ENCODE assay signal across 11 cellular contexts in the genomic region with DNA sequence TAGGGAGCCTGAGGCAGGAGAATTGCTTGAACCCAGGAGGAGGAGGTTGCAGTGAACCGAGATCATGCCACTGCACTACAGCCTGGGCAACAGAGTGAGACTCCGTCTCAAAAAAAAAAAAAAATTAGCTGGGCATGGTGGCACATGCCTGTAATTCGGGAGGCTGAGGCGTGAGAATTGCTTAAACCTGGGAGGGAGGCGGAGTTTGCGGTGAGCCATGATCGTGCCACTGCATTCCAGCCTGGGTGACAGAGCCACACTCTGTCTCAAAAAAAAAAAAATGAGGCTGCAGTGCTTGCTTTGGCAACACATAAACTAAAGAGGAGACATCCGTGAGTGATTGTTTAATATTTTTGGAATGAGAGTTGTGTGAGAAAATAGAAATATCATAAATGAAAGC. TPM values are rescaled to one million over a fixed set of nuclear protein-coding genes. Genes with fewer than 3 reads are reported as not detected.
"Had no signal": no experiment of that assay in that cellular context is flagged by ENCODE, and none has a peak within 500 bp of the region (broad histone marks: within the 10 kb centered on the region; RNA-seq: fewer than 3 reads in every experiment).

No MANE protein-coding gene starts in this region.

RNA-seq across cellular contexts. Expression of gene LEFTY2, which starts 4.9 kb away (rescaled TPM):
- total RNA-seq: activated CD4-positive, alpha-beta memory T cell treated with anti-CD3 and anti-CD28 coated beads for 36 hours; activated CD4-positive, alpha-beta T cell treated with anti-CD3 and anti-CD28 coated beads, Interleukin-2, amount 10 ng/mL, durations not matched to agents 24 days and 14 days; activated CD8-positive, alpha-beta memory T cell treated with anti-CD3 and anti-CD28 coated beads for 36 hours; activated naive CD8-positive, alpha-beta T cell treated with anti-CD3 and anti-CD28 coated beads for 36 hours; activated T-helper 1 cell treated with anti-CD3 and anti-CD28 coated beads, Interleukin-12 subunit alpha, Interleukin-12 subunit beta, Interleukin-2, Interleukin-4 antibody, amounts not matched to agents 30 ng/mL and 10 ng/mL and 1 ng/mL, durations not matched to agents 14 hours and 24 hours and 36 hours; lung microvascular endothelial cell had no signal

RNA-seq across cellular contexts. Expression of gene LEFTY1, which starts 47.1 kb away (rescaled TPM):
- total RNA-seq: activated CD4-positive, alpha-beta T cell treated with anti-CD3 and anti-CD28 coated beads, Interleukin-2, amount 10 ng/mL, durations not matched to agents 24 days and 14 days; activated CD8-positive, alpha-beta memory T cell treated with anti-CD3 and anti-CD28 coated beads for 36 hours; activated T-helper 1 cell treated with anti-CD3 and anti-CD28 coated beads, Interleukin-12 subunit alpha, Interleukin-12 subunit beta, Interleukin-2, Interleukin-4 antibody, amounts not matched to agents 30 ng/mL and 10 ng/mL and 1 ng/mL, durations not matched to agents 14 hours and 24 hours and 36 hours; cardiac septum; cerebellum; left ventricle myocardium superior; lung microvascular endothelial cell; sigmoid colon; smooth muscle cell had no signal
- polyA plus RNA-seq: smooth muscle cell had no signal
